In the genomic region with DNA sequence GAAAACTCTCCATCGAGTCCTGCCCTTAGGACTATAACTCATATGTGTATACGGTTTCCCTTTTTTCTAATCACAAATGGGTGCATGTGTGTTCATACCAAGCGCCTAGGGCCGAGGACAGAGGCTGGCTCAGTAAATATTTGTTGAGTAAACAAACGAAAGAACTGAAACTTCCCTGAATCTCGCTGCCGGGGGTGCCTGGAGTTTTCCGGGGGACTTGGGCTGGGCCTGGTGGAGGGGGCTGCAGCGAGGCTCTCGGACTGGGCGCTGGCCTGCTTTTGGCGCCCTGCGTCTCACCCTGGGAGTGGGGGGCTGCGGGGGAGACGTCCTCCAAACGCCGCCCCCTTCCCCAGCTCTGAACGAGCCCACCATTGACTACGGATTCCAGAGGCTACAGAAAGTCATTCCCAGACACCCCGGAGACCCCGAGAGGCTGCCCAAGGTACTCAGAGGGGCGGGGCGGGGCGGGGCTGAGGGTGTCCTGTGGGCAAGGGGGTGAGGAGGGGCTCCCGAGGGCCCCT, we compare ENCODE assay signal across 9 cellular contexts. TPM values are rescaled to one million over a fixed set of nuclear protein-coding genes. Genes with fewer than 3 reads are reported as not detected.
DNase-seq lines count a peak whose midpoint lies in the region; ATAC-seq and TF ChIP-seq lines count a peak whose summit lies in the region.
"Had no signal": no experiment of that assay in that cellular context is flagged by ENCODE, and none has a peak within 500 bp of the region (broad histone marks: within the 10 kb centered on the region; RNA-seq: fewer than 3 reads in every experiment).

No MANE protein-coding gene starts in this region.

- no peak for TF ChIP-seq EP300 in esophagus muscularis mucosa (IDR thresholded peaks at IDR 0.05)

- H3K27me3 ChIP-seq in esophagus muscularis mucosa (peaks cover 0 to 72% (median 35%) of the 10 kb centered on the region in 4 donors), prostate gland (replicated peaks; ENCODE audit: insufficient read depth) (no peaks in the 10 kb centered on the region)

- H3K36me3 ChIP-seq in esophagus muscularis mucosa (peaks cover 0 to 9% (median 0%) of the 10 kb centered on the region in 4 donors), prostate gland (no peaks in the 10 kb centered on the region)

- TF ChIP-seq POLR2A in esophagus muscularis mucosa (IDR thresholded peaks at IDR 0.05; ENCODE audit: low read depth) (no peak), prostate gland (IDR thresholded peaks at IDR 0.05) (no peak)

- peak overlapping the region; percentile 45 to 64 (median 49) for H3K4me3 ChIP-seq in esophagus muscularis mucosa
- H3K4me3 ChIP-seq in prostate gland, result peak overlapping the region; percentile 40 to 55

- H3K27me3 Mint-ChIP-seq in Calu3 (ENCODE audit: unreplicated experiment), result peaks cover 80% of the 10 kb centered on the region

- no peak overlapping the region for H3K27ac Mint-ChIP-seq in Calu3 (ENCODE audit: unreplicated experiment)

- peak overlapping the region in 2 of 4 donors; percentile 44 to 55 for H3K27ac ChIP-seq in esophagus muscularis mucosa (replicated peaks in 1 of 4)
- H3K27ac ChIP-seq in prostate gland, result peak overlapping the region; percentile 78 to 92

- H3K9me3 ChIP-seq in esophagus muscularis mucosa (no peaks in the 10 kb centered on the region), prostate gland (no peaks in the 10 kb centered on the region)

- CTCF ChIA-PET in Calu3 (lab: Charles Lee), result no interaction called here

- peak overlapping the region; percentile 28 for H3K4me3 Mint-ChIP-seq in Calu3 (ENCODE audit: low read depth, unreplicated experiment)

- H3K4me1 Mint-ChIP-seq in Calu3 (ENCODE audit: low read depth, unreplicated experiment), result peaks cover 12% of the 10 kb centered on the region

- 8% methylated on average over 8 of the region's 25 CpGs for WGBS in esophagus muscularis mucosa
- WGBS in prostate gland, result under 1% methylated on average over 25 of the region's 25 CpGs

- peaks cover 20 to 40% (median 36%) of the 10 kb centered on the region in 4 donors for H3K4me1 ChIP-seq in esophagus muscularis mucosa
- peaks cover 17% of the 10 kb centered on the region for H3K4me1 ChIP-seq in prostate gland (replicated peaks)

- no peaks in the 10 kb centered on the region for H3K36me3 Mint-ChIP-seq in Calu3 (ENCODE audit: insufficient read depth, unreplicated experiment)

- intact Hi-C loops in Calu3 (cut with micrococcal nuclease; ENCODE audit: unreplicated experiment), result no loop called here
- intact Hi-C loops in esophagus muscularis mucosa (cut with DNase I), result loop anchor here (5.0 to 10.0 kb wide), 2 partner anchors 59 to 227 kb away; a partner anchor contains a TSS
- intact Hi-C loops in prostate gland (cut with DNase I), result no loop called here
- intact Hi-C loops in posterior vena cava (cut with DNase I), result loop anchor here in 1 of 2 donors (5.0 kb wide), 1 partner anchor 861 kb away; no protein-coding TSS in a partner anchor

- no peak for DNase-seq in Calu3
- DNase-seq in NCI-H748 (lab: John Stamatoyannopoulos, UW; ENCODE audit: unreplicated experiment), result peak; percentile 67
- no peak for DNase-seq in esophagus muscularis mucosa (ENCODE audit: extremely low spot score)
- DNase-seq in prostate gland (ENCODE audit: low spot score), result peak; percentile 51
- DNase-seq in cortex of kidney (lab: John Stamatoyannopoulos, UW), result no peak
- DNase-seq in posterior vena cava (ENCODE audit: low spot score), result no peak
- no peak for DNase-seq in NCI-H446 treated with DMSO at 0.1 percent for 48 hours (lab: John Stamatoyannopoulos, UW)
- DNase-seq: NCI-H446 had no signal

- H3K9me3 Mint-ChIP-seq in Calu3 (ENCODE audit: low read depth, unreplicated experiment), result no peaks in the 10 kb centered on the region

- no TSS peak for BruUV-seq in Calu3 (replicated peaks; lab: Mats Ljungman, UMichigan)

- TF ChIP-seq CTCF in Calu3 (IDR thresholded peaks at IDR 0.05; ENCODE audit: unreplicated experiment), result no peak
- TF ChIP-seq CTCF in esophagus muscularis mucosa (IDR thresholded peaks at IDR 0.05), result no peak
- no peak for TF ChIP-seq CTCF in prostate gland (IDR thresholded peaks at IDR 0.05)

- no peak for ATAC-seq in HG02938 (IDR thresholded peaks at IDR 0.05; ENCODE audit: unreplicated experiment)

RNA-seq across cellular contexts. Expression of a gene that starts 49.0 kb away (rescaled TPM):
- total RNA-seq in Calu3 (2022) (0.14 and 0.29 TPM in 2 replicates), esophagus muscularis mucosa (1 to 10 TPM in 1 of 4 donors, under 1 TPM in 2, not detected in 1; 0.17 to 1.3 (median 0.45) TPM), prostate gland (10 to 100 TPM in 1 of 2 donors, 1 to 10 TPM in 1; 7.4 to 35.5 TPM), posterior vena cava (10 to 100 TPM in 1 of 2 donors, 1 to 10 TPM in 1; 9.6 to 36.6 TPM)

RNA-seq across cellular contexts. Expression of a gene that starts 58.8 kb away (rescaled TPM):
- total RNA-seq in Calu3 (2022) (4.3 and 6.6 TPM in 2 replicates), esophagus muscularis mucosa (10 to 100 TPM; 23.7 to 46.7 (median 30.1) TPM), prostate gland (10 to 100 TPM; 48.9 to 58.8 TPM), posterior vena cava (10 to 100 TPM; 11.1 to 17.4 TPM)

Comparison
In these comparisons a context has a peak if more than half of its experiments do, and no peak if none do; other contexts are left out.
1. DNase-seq: peak in NCI-H748 (single experiment) and prostate gland (single experiment); none in Calu3 (single experiment), esophagus muscularis mucosa (single experiment), cortex of kidney (single experiment), posterior vena cava (single experiment) and NCI-H446 treated with DMSO at 0.1 percent for 48 hours (single experiment).